Comparison of ENCODE assay signal across 29 cellular contexts in the genomic region with DNA sequence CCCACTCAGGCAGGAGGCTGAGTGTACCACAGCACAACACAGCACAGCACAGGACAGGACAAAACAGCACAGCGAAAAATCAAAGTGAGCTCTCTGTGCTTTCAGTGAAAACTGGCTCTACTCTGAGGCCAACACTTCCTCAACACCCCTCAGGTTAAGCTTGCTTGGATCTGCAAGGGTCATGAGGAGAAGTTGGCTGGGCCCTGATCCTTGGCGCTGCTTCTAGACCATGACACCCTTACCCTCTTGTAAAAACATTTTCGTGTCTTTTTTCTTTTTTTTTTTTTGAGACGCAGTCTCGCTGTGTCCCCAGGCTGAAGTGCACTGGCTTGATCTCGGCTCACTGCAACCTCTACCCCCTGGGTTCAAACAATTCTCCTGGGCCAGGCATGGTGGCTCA.
"Had no signal": no experiment of that assay in that cellular context is flagged by ENCODE, and none has a peak within 500 bp of the region (broad histone marks: within the 10 kb centered on the region; RNA-seq: fewer than 3 reads in every experiment).

No MANE protein-coding gene starts in this region.

- H3K27ac Mint-ChIP-seq: naive thymus-derived CD8-positive, alpha-beta T cell; natural killer cell treated with Interleukin-12 subunit alpha and Interleukin-12 subunit beta and Interleukin-15 and Interleukin-18, amount 100 ng/mL, for 72 hours; neural progenitor cell; stimulated activated effector memory CD8-positive, alpha-beta T cell treated with anti-CD3 and anti-CD28 coated beads, Interleukin-12 subunit alpha, Interleukin-12 subunit beta, amount 100 ng/mL, for 72 hours; stimulated activated naive B cell treated with anti-CD40 and anti-IgM and Interleukin-4, amounts not matched to agents 10 μg/mL and 1 μg/mL and 100 μg/mL, for 72 hours; stimulated activated naive CD8-positive, alpha-beta T cell treated with anti-CD3 and anti-CD28 coated beads, Interleukin-15, Interleukin-2, amounts not matched to agents 100 ng/mL and 50 ng/mL, for 24 hours; type B pancreatic cell had no signal

- DNase-seq: naive thymus-derived CD8-positive, alpha-beta T cell; nephron progenitor cell; occipital lobe; ovary; posterior cingulate gyrus; psoas muscle; right cardiac atrium; right lobe of liver; sigmoid colon; small intestine; stimulated activated CD4-positive, alpha-beta T cell treated with anti-CD3 and anti-CD28 coated beads, Interleukin-15, amount 100 ng/mL, for 24 hours; stimulated activated CD4-positive, alpha-beta T cell treated with anti-CD3 and anti-CD28 coated beads, Interleukin-2, amount 100 ng/mL, for 24 hours; stimulated activated CD4-positive, alpha-beta T cell treated with anti-CD3 and anti-CD28 coated beads, Interleukin-2, amount 100 ng/mL, for 48 hours; stimulated activated CD4-positive, alpha-beta T cell treated with anti-CD3 and anti-CD28 coated beads, Interleukin-4, amount 100 ng/mL, for 24 hours; stimulated activated naive B cell treated with anti-CD40 and anti-IgM and Interleukin-4, amounts not matched to agents 10 μg/mL and 1 μg/mL and 100 μg/mL, for 72 hours; stimulated activated naive CD4-positive, alpha-beta T cell treated with Interleukin-2 at 50 U/mL for 16 hours; stomach; tibial artery; transverse colon; upper lobe of right lung had no signal

- H3K9me3 ChIP-seq: ovary, psoas muscle, right lobe of liver, sigmoid colon, stomach, thoracic aorta, tibial artery, transverse colon, upper lobe of right lung, vagina had no signal

- H3K36me3 ChIP-seq: neural progenitor cell, ovary, right lobe of liver, sigmoid colon, thoracic aorta, tibial artery, transverse colon, upper lobe of right lung, vagina had no signal

- H3K27ac ChIP-seq: neural progenitor cell, ovary, parathyroid adenoma, psoas muscle, right lobe of liver, sigmoid colon, stomach, thoracic aorta, tibial artery, transverse colon, upper lobe of right lung, vagina had no signal

- H3K4me3 Mint-ChIP-seq: naive thymus-derived CD8-positive, alpha-beta T cell; natural killer cell treated with Interleukin-12 subunit alpha and Interleukin-12 subunit beta and Interleukin-15 and Interleukin-18, amount 100 ng/mL, for 72 hours; nephron progenitor cell; neural progenitor cell; stimulated activated effector memory CD8-positive, alpha-beta T cell treated with anti-CD3 and anti-CD28 coated beads, Interleukin-12 subunit alpha, Interleukin-12 subunit beta, amount 100 ng/mL, for 72 hours; stimulated activated naive B cell treated with anti-CD40 and anti-IgM and Interleukin-4, amounts not matched to agents 10 μg/mL and 1 μg/mL and 100 μg/mL, for 72 hours; stimulated activated naive CD8-positive, alpha-beta T cell treated with anti-CD3 and anti-CD28 coated beads, Interleukin-15, Interleukin-2, amounts not matched to agents 100 ng/mL and 50 ng/mL, for 24 hours; type B pancreatic cell had no signal

- H3K27me3 ChIP-seq: neural progenitor cell, ovary, right lobe of liver, sigmoid colon, stomach, tibial artery, transverse colon, upper lobe of right lung, vagina had no signal

- H3K9me3 Mint-ChIP-seq: natural killer cell treated with Interleukin-12 subunit alpha and Interleukin-12 subunit beta and Interleukin-15 and Interleukin-18, amount 100 ng/mL, for 72 hours; stimulated activated effector memory CD8-positive, alpha-beta T cell treated with anti-CD3 and anti-CD28 coated beads, Interleukin-12 subunit alpha, Interleukin-12 subunit beta, amount 100 ng/mL, for 72 hours; stimulated activated naive B cell treated with anti-CD40 and anti-IgM and Interleukin-4, amounts not matched to agents 10 μg/mL and 1 μg/mL and 100 μg/mL, for 72 hours; stimulated activated naive CD8-positive, alpha-beta T cell treated with anti-CD3 and anti-CD28 coated beads, Interleukin-15, Interleukin-2, amounts not matched to agents 100 ng/mL and 50 ng/mL, for 24 hours had no signal

- H3K9ac ChIP-seq: neural progenitor cell, parathyroid adenoma had no signal

- H3K4me3 ChIP-seq: neural progenitor cell, ovary, psoas muscle, right lobe of liver, sigmoid colon, stomach, thoracic aorta, tibial artery, transverse colon, upper lobe of right lung, vagina had no signal

- H3K27me3 Mint-ChIP-seq: natural killer cell treated with Interleukin-12 subunit alpha and Interleukin-12 subunit beta and Interleukin-15 and Interleukin-18, amount 100 ng/mL, for 72 hours; progenitor cell of endocrine pancreas; stimulated activated naive B cell treated with anti-CD40 and anti-IgM and Interleukin-4, amounts not matched to agents 10 μg/mL and 1 μg/mL and 100 μg/mL, for 72 hours; stimulated activated naive CD8-positive, alpha-beta T cell treated with anti-CD3 and anti-CD28 coated beads, Interleukin-15, Interleukin-2, amounts not matched to agents 100 ng/mL and 50 ng/mL, for 24 hours; type B pancreatic cell had no signal

- FAIRE-seq: small intestine had no signal

- ATAC-seq: naive thymus-derived CD8-positive, alpha-beta T cell; natural killer cell treated with Interleukin-12 subunit alpha and Interleukin-12 subunit beta and Interleukin-15 and Interleukin-18, amount 100 ng/mL, for 72 hours; psoas muscle; right cardiac atrium; right lobe of liver; stimulated activated effector memory CD8-positive, alpha-beta T cell treated with anti-CD3 and anti-CD28 coated beads, Interleukin-12 subunit alpha, Interleukin-12 subunit beta, amount 100 ng/mL, for 72 hours; stimulated activated naive B cell treated with anti-CD40 and anti-IgM and Interleukin-4, amounts not matched to agents 10 μg/mL and 1 μg/mL and 100 μg/mL, for 72 hours; upper lobe of right lung had no signal

- H3K36me3 Mint-ChIP-seq: naive thymus-derived CD8-positive, alpha-beta T cell; natural killer cell treated with Interleukin-12 subunit alpha and Interleukin-12 subunit beta and Interleukin-15 and Interleukin-18, amount 100 ng/mL, for 72 hours; stimulated activated effector memory CD8-positive, alpha-beta T cell treated with anti-CD3 and anti-CD28 coated beads, Interleukin-12 subunit alpha, Interleukin-12 subunit beta, amount 100 ng/mL, for 72 hours had no signal

- H2AFZ ChIP-seq: neural progenitor cell, parathyroid adenoma had no signal

- H3K4me2 ChIP-seq: neural progenitor cell had no signal

- H3K4me1 ChIP-seq: neural progenitor cell, sigmoid colon, transverse colon, upper lobe of right lung had no signal
